Comparison of ENCODE assay signal across 9 cellular contexts in the genomic region with DNA sequence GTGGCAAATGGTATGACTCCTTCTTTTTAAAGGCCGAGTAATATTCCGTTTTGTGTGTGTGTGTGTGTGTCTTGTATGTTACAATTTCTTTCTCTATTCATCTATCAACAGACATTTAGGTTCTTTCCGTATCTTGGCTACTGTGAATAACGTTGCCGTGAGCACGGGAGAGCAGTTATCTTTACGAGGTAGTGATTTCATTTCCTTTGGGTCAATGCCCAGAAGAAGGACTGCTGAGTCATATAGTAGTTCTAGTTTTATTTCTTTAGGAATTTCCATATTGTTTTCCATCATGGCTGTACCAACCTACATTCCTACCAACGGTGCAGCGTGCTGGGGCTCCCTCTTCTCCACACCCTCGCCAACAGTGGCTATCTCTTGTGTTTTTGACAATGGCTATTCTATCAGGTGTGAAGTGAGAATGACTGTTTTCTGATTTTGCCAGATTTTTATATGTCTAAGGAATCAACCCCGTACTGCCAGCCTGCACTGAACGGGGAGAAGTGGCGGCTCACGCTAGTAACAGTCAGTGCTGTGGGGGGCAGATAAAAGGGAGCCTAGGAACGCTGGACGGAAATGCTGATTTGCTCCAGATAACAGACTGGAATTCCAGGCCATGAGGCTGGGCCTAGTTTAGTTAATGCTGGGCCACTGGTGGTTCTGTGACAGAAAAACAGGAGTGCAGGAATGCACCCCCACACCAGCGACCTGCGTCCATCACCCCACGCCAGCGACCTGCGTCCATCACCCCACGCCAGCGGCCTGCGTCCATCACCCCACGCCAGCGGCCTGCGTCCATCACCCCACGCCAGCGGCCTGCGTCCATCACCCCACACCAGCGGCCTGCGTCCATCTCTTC.
DNase-seq lines count a peak whose midpoint lies in the region; ATAC-seq and TF ChIP-seq lines count a peak whose summit lies in the region.
"Had no signal": no experiment of that assay in that cellular context is flagged by ENCODE, and none has a peak within 500 bp of the region (broad histone marks: within the 10 kb centered on the region; RNA-seq: fewer than 3 reads in every experiment).

No MANE protein-coding gene starts in this region.

- peak; percentile 66 for DNase-seq in CD1c-positive myeloid dendritic cell (ENCODE audit: extremely low spot score)
- DNase-seq in PC-9: peak; percentile 62 to 90
- DNase-seq in epithelial cell of proximal tubule (ENCODE audit: low read depth): peak; percentile 62
- no peak for DNase-seq in activated T-cell treated with anti-CD3 and anti-CD28 coated beads, Interleukin-2, amount 50 U/mL, for 24 hours
- DNase-seq in stimulated activated naive CD4-positive, alpha-beta T cell (lab: John Stamatoyannopoulos, UW): no peak
- DNase-seq in NCI-H1436 (lab: John Stamatoyannopoulos, UW): no peak

- H3K27me3 ChIP-seq in PC-9 (ENCODE audit: insufficient read depth, low read depth): no peaks in the 10 kb centered on the region
- no peaks in the 10 kb centered on the region for H3K27me3 ChIP-seq in neutrophil

- peaks cover 13% of the 10 kb centered on the region for H3K4me1 Mint-ChIP-seq in activated T-cell treated with anti-CD3 and anti-CD28 coated beads, Interleukin-2, amount 50 U/mL, for 24 hours (ENCODE audit: low read depth)

- ATAC-seq in GM19467 (IDR thresholded peaks at IDR 0.05; ENCODE audit: unreplicated experiment): no peak

- H4K20me1 ChIP-seq in PC-9 (ENCODE audit: insufficient read depth): no peaks in the 10 kb centered on the region

- H3K27ac Mint-ChIP-seq in activated T-cell treated with anti-CD3 and anti-CD28 coated beads, Interleukin-2, amount 50 U/mL, for 24 hours: no peak overlapping the region

- no peaks in the 10 kb centered on the region for H3K27me3 Mint-ChIP-seq in activated T-cell treated with anti-CD3 and anti-CD28 coated beads, Interleukin-2, amount 50 U/mL, for 24 hours

- no peaks in the 10 kb centered on the region for H3K79me2 ChIP-seq in PC-9 (ENCODE audit: low read depth)

- intact Hi-C loops in PC-9 (cut with micrococcal nuclease; ENCODE audit: unreplicated experiment): loop anchor here (1.0 to 10.0 kb wide), 6 partner anchors 70 to 328 kb away; no protein-coding TSS in a partner anchor

- H3K9me2 ChIP-seq in PC-9 (ENCODE audit: insufficient read depth): no peaks in the 10 kb centered on the region

- no peak overlapping the region for H3K4me3 Mint-ChIP-seq in activated T-cell treated with anti-CD3 and anti-CD28 coated beads, Interleukin-2, amount 50 U/mL, for 24 hours

- H3K27ac ChIP-seq in PC-9 (peak overlapping the region; percentile 52), neutrophil (peak overlapping the region; percentile 97)
- H3K27ac ChIP-seq: KMS-11 had no signal

- peak overlapping the region; percentile 32 for H3K4me2 ChIP-seq in PC-9
- H3K4me2 ChIP-seq: KMS-11 had no signal

- POLR2A ChIA-PET in PC-9 (lab: Charles Lee; ENCODE audit: unreplicated experiment): no interaction called here

- H3K4me3 ChIP-seq in PC-9 (no peak overlapping the region), epithelial cell of proximal tubule (ENCODE audit: low read depth, low read length) (no peak overlapping the region), neutrophil (ENCODE audit: low read depth in 1 of 2, low read length in 1 of 2) (peak overlapping the region in 1 of 2 experiments; percentile 50)

- CTCF ChIA-PET in PC-9 (lab: Charles Lee): interaction anchor here (0.6 kb wide), 1 partner anchor 340 kb away, joined by 6 read pairs; no protein-coding TSS in a partner anchor

- no peaks in the 10 kb centered on the region for H3K36me3 ChIP-seq in PC-9 (ENCODE audit: low read depth)
- no peaks in the 10 kb centered on the region for H3K36me3 ChIP-seq in neutrophil

- peaks cover 47% of the 10 kb centered on the region for H3K4me1 ChIP-seq in PC-9 (replicated peaks; ENCODE audit: insufficient read depth)
- peaks cover 83 to 96% of the 10 kb centered on the region in 2 experiments for H3K4me1 ChIP-seq in neutrophil (ENCODE audit: control insufficient read depth in 1 of 2, insufficient read depth in 1 of 2, low read depth in 1 of 2, low read length in 1 of 2)

- TF ChIP-seq CTCF in PC-9 (conservative IDR thresholded peaks at IDR 0.05): no peak
- TF ChIP-seq CTCF in epithelial cell of proximal tubule (conservative IDR thresholded peaks at IDR 0.05; ENCODE audit: low read depth, low read length): no peak
- TF ChIP-seq CTCF in neutrophil (IDR thresholded peaks at IDR 0.05): no peak

- H3K9me3 ChIP-seq in PC-9 (ENCODE audit: insufficient read depth, low read depth) (no peaks in the 10 kb centered on the region), neutrophil (no peaks in the 10 kb centered on the region)

- peaks cover 13% of the 10 kb centered on the region for H3F3A ChIP-seq in PC-9 (ENCODE audit: insufficient read depth, low read depth)

- no peak overlapping the region for H2AFZ ChIP-seq in PC-9

- H3K9me3 Mint-ChIP-seq in activated T-cell treated with anti-CD3 and anti-CD28 coated beads, Interleukin-2, amount 50 U/mL, for 24 hours: no peaks in the 10 kb centered on the region

- TSS peak; percentile 71 for BruUV-seq in PC-9 (replicated peaks; lab: Mats Ljungman, UMichigan)

- H3K36me3 Mint-ChIP-seq in activated T-cell treated with anti-CD3 and anti-CD28 coated beads, Interleukin-2, amount 50 U/mL, for 24 hours (ENCODE audit: low read depth): no peaks in the 10 kb centered on the region

Comparison
In these comparisons a context has a peak if more than half of its experiments do, and no peak if none do; other contexts are left out.
1. DNase-seq: peak in CD1c-positive myeloid dendritic cell (single experiment), PC-9 (2 of 2) and epithelial cell of proximal tubule (single experiment); none in activated T-cell treated with anti-CD3 and anti-CD28 coated beads, Interleukin-2, amount 50 U/mL, for 24 hours (single experiment), stimulated activated naive CD4-positive, alpha-beta T cell (0 of 6) and NCI-H1436 (single experiment).